ENCODE assay signal across 20 cellular contexts in genomic region chr1:238658766-238659165, GRCh38.
A peak's percentile ranks its signal among the peaks of the same experiment; 100 is the strongest.
DNase-seq lines count a peak whose midpoint lies in the region; ATAC-seq and TF ChIP-seq lines count a peak whose summit lies in the region.
"Had no signal": no experiment of that assay in that cellular context is flagged by ENCODE, and none has a peak within 500 bp of the region (broad histone marks: within the 10 kb centered on the region; RNA-seq: fewer than 3 reads in every experiment).

No MANE protein-coding gene starts in this region.

- H3K4me3 Mint-ChIP-seq in osteocyte (ENCODE audit: unreplicated experiment) = no peak overlapping the region
- H3K4me3 Mint-ChIP-seq in GM23338 = no peak overlapping the region
- H3K4me3 Mint-ChIP-seq: activated B cell treated with CpG ODN at 0.5 μM for 24 hours; activated CD8-positive, alpha-beta memory T cell treated with anti-CD3 and anti-CD28 coated beads, Interleukin-2, amount 10 ng/mL, durations not matched to agents 7 days and 5 days; B cell; naive thymus-derived CD8-positive, alpha-beta T cell had no signal

- H3K79me2 ChIP-seq in PC-9 (ENCODE audit: low read depth) = no peaks in the 10 kb centered on the region
- H3K79me2 ChIP-seq in GM23338 (replicated peaks; ENCODE audit: insufficient read depth) = no peaks in the 10 kb centered on the region

- no peaks in the 10 kb centered on the region for H3K9me3 ChIP-seq in PC-9 (ENCODE audit: insufficient read depth, low read depth)
- H3K9me3 ChIP-seq: body of pancreas, Peyer's patch had no signal

- intact Hi-C loops in PC-9 (cut with micrococcal nuclease; ENCODE audit: unreplicated experiment) = no loop called here

- no peaks in the 10 kb centered on the region for H3K36me3 ChIP-seq in PC-9 (ENCODE audit: low read depth)
- H3K36me3 ChIP-seq in GM23338 (ENCODE audit: insufficient read depth) = no peaks in the 10 kb centered on the region
- H3K36me3 ChIP-seq: left ventricle myocardium inferior, Peyer's patch had no signal

- ATAC-seq in GM23338 (no peak), GM19397 (IDR thresholded peaks at IDR 0.05; ENCODE audit: unreplicated experiment) (no peak)
- ATAC-seq: activated CD8-positive, alpha-beta memory T cell treated with anti-CD3 and anti-CD28 coated beads, Interleukin-2, amount 10 ng/mL, durations not matched to agents 7 days and 5 days; body of pancreas; HepG2; naive thymus-derived CD8-positive, alpha-beta T cell had no signal

- H4K20me1 ChIP-seq in PC-9 (ENCODE audit: insufficient read depth) = no peaks in the 10 kb centered on the region
- no peaks in the 10 kb centered on the region for H4K20me1 ChIP-seq in GM23338 (replicated peaks; ENCODE audit: insufficient read depth)

- 0 out of 2 replicates have a peak overlapping the region, but pooled peaks have one; percentile 39 for H2AFZ ChIP-seq in PC-9
- no peak overlapping the region for H2AFZ ChIP-seq in GM23338

- no peak for TF ChIP-seq CTCF in PC-9 (conservative IDR thresholded peaks at IDR 0.05)
- no peak for TF ChIP-seq CTCF in epithelial cell of esophagus (IDR thresholded peaks at IDR 0.05; ENCODE audit: insufficient read depth, low read depth, low read length, missing control alignments)
- no peak for TF ChIP-seq CTCF in osteocyte (IDR thresholded peaks at IDR 0.05)
- TF ChIP-seq CTCF in GM23338 (conservative IDR thresholded peaks at IDR 0.05; ENCODE audit: low read depth in 2 of 2) = no peak

- H3K4me3 ChIP-seq in PC-9 (no peak overlapping the region), epithelial cell of esophagus (ENCODE audit: low read length) (no peak overlapping the region), GM23338 (no peak overlapping the region)
- H3K4me3 ChIP-seq: body of pancreas, left ventricle myocardium inferior, Peyer's patch had no signal

- peak overlapping the region; percentile 52 for H3K27ac Mint-ChIP-seq in osteocyte (ENCODE audit: unreplicated experiment)
- H3K27ac Mint-ChIP-seq in GM23338 = no peak overlapping the region
- H3K27ac Mint-ChIP-seq: activated B cell treated with CpG ODN at 0.5 μM for 24 hours; activated CD8-positive, alpha-beta memory T cell treated with anti-CD3 and anti-CD28 coated beads, Interleukin-2, amount 10 ng/mL, durations not matched to agents 7 days and 5 days; B cell; naive thymus-derived CD8-positive, alpha-beta T cell had no signal

- CTCF ChIA-PET in PC-9 (lab: Charles Lee) = no interaction called here

- H3K4me1 ChIP-seq in PC-9 (replicated peaks; ENCODE audit: insufficient read depth) (0 out of 2 replicates have a peak, but pooled peaks cover 7% of the 10 kb centered on the region), GM23338 (ENCODE audit: insufficient read depth) (no peaks in the 10 kb centered on the region)
- H3K4me1 ChIP-seq: body of pancreas, left ventricle myocardium inferior, Peyer's patch had no signal

- peaks cover 2% of the 10 kb centered on the region for H3K36me3 Mint-ChIP-seq in osteocyte (ENCODE audit: unreplicated experiment)
- no peaks in the 10 kb centered on the region; the same call in 2 of the 3 replicates for H3K36me3 Mint-ChIP-seq in GM23338 (ENCODE audit: low read depth)
- H3K36me3 Mint-ChIP-seq: activated CD8-positive, alpha-beta memory T cell treated with anti-CD3 and anti-CD28 coated beads, Interleukin-2, amount 10 ng/mL, durations not matched to agents 7 days and 5 days; naive thymus-derived CD8-positive, alpha-beta T cell had no signal

- H3K4me1 Mint-ChIP-seq in osteocyte (ENCODE audit: unreplicated experiment) (peaks cover 38% of the 10 kb centered on the region), GM23338 (no peaks in the 10 kb centered on the region)
- H3K4me1 Mint-ChIP-seq: activated B cell treated with CpG ODN at 0.5 μM for 24 hours; activated CD8-positive, alpha-beta memory T cell treated with anti-CD3 and anti-CD28 coated beads, Interleukin-2, amount 10 ng/mL, durations not matched to agents 7 days and 5 days; B cell; naive thymus-derived CD8-positive, alpha-beta T cell had no signal

- H3K27me3 Mint-ChIP-seq in osteocyte (ENCODE audit: unreplicated experiment) (no peaks in the 10 kb centered on the region), GM23338 (ENCODE audit: insufficient read depth, low read depth, poor library complexity) (no peaks in the 10 kb centered on the region)
- H3K27me3 Mint-ChIP-seq: activated B cell treated with CpG ODN at 0.5 μM for 24 hours; activated CD8-positive, alpha-beta memory T cell treated with anti-CD3 and anti-CD28 coated beads, Interleukin-2, amount 10 ng/mL, durations not matched to agents 7 days and 5 days; B cell; naive thymus-derived CD8-positive, alpha-beta T cell had no signal

- POLR2A ChIA-PET in PC-9 (lab: Charles Lee; ENCODE audit: unreplicated experiment) = no interaction called here

- H3K9me3 Mint-ChIP-seq in osteocyte (ENCODE audit: unreplicated experiment) (peaks cover 10% of the 10 kb centered on the region), GM23338 (peaks cover 5% of the 10 kb centered on the region; the same call in 2 of the 3 replicates)

- no peaks in the 10 kb centered on the region for H3F3A ChIP-seq in PC-9 (ENCODE audit: insufficient read depth, low read depth)
- no peaks in the 10 kb centered on the region for H3F3A ChIP-seq in GM23338 (replicated peaks; ENCODE audit: low read depth)

- H3K27me3 ChIP-seq in PC-9 (ENCODE audit: insufficient read depth, low read depth) = no peaks in the 10 kb centered on the region
- H3K27me3 ChIP-seq in GM23338 (ENCODE audit: insufficient read depth) = no peaks in the 10 kb centered on the region
- H3K27me3 ChIP-seq: body of pancreas, Peyer's patch had no signal

- peak; percentile 17 for DNase-seq in GM04503 (ENCODE audit: low read depth)
- DNase-seq in PC-9 = peak in 1 of 2 experiments; percentile 39
- DNase-seq in epithelial cell of esophagus (ENCODE audit: low read depth) = peak; percentile 16
- no peak for DNase-seq in osteocyte (ENCODE audit: extremely low spot score, unreplicated experiment)
- DNase-seq in effector CD4-positive, alpha-beta T cell = no peak
- DNase-seq in GM23338 (ENCODE audit: low spot score) = no peak
- no peak for DNase-seq in amygdala (lab: John Stamatoyannopoulos, UW)
- DNase-seq: activated B cell treated with CpG ODN at 0.5 μM for 24 hours; activated CD8-positive, alpha-beta memory T cell treated with anti-CD3 and anti-CD28 coated beads, Interleukin-2, amount 10 ng/mL, durations not matched to agents 7 days and 5 days; activated gamma-delta T cell treated with Interleukin-2 at 50 U/mL for 16 hours; body of pancreas; left ventricle myocardium inferior; naive thymus-derived CD8-positive, alpha-beta T cell; NCI-H2081 treated with DMSO at 0.1 percent for 48 hours; NCI-H748 treated with DMSO at 0.1 percent for 48 hours; Peyer's patch; T-helper 1 cell had no signal

- H3K9me2 ChIP-seq in PC-9 (ENCODE audit: insufficient read depth) (no peaks in the 10 kb centered on the region), GM23338 (ENCODE audit: insufficient read depth) (peaks cover 3% of the 10 kb centered on the region; the same call in 1 of the 2 replicates)

- no TSS peak for BruUV-seq in PC-9 (replicated peaks; lab: Mats Ljungman, UMichigan)

- H3K27ac ChIP-seq in PC-9 (no peak overlapping the region), GM23338 (ENCODE audit: low read depth) (no peak overlapping the region)
- H3K27ac ChIP-seq: body of pancreas, left ventricle myocardium inferior, Peyer's patch had no signal

- peak overlapping the region; percentile 28 for H3K4me2 ChIP-seq in PC-9
- no peak overlapping the region for H3K4me2 ChIP-seq in GM23338

TF ChIP-seq in GM23338, 12 proteins besides CTCF, POLR2A, EP300 and RAD21 (continues in another document):
- TF ChIP-seq, protein P1, sequence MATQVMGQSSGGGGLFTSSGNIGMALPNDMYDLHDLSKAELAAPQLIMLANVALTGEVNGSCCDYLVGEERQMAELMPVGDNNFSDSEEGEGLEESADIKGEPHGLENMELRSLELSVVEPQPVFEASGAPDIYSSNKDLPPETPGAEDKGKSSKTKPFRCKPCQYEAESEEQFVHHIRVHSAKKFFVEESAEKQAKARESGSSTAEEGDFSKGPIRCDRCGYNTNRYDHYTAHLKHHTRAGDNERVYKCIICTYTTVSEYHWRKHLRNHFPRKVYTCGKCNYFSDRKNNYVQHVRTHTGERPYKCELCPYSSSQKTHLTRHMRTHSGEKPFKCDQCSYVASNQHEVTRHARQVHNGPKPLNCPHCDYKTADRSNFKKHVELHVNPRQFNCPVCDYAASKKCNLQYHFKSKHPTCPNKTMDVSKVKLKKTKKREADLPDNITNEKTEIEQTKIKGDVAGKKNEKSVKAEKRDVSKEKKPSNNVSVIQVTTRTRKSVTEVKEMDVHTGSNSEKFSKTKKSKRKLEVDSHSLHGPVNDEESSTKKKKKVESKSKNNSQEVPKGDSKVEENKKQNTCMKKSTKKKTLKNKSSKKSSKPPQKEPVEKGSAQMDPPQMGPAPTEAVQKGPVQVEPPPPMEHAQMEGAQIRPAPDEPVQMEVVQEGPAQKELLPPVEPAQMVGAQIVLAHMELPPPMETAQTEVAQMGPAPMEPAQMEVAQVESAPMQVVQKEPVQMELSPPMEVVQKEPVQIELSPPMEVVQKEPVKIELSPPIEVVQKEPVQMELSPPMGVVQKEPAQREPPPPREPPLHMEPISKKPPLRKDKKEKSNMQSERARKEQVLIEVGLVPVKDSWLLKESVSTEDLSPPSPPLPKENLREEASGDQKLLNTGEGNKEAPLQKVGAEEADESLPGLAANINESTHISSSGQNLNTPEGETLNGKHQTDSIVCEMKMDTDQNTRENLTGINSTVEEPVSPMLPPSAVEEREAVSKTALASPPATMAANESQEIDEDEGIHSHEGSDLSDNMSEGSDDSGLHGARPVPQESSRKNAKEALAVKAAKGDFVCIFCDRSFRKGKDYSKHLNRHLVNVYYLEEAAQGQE (IDR thresholded peaks at IDR 0.05; ENCODE audit: unreplicated experiment) = no peak
- TF ChIP-seq POLR2AphosphoS5 (IDR thresholded peaks at IDR 0.05; ENCODE audit: low read depth) (no peak), STAT1 (IDR thresholded peaks at IDR 0.05; ENCODE audit: unreplicated experiment) (no peak)

Comparison
In these comparisons a context has a peak if more than half of its experiments do, and no peak if none do; other contexts are left out.
1. DNase-seq: peak in GM04503 (single experiment) and epithelial cell of esophagus (single experiment); none in osteocyte (single experiment), effector CD4-positive, alpha-beta T cell (single experiment), GM23338 (single experiment) and amygdala (0 of 56).